1 cellular context compared by ENCODE assay signal in genomic region chr2:64562148-64562784, GRCh38.
TF ChIP-seq lines count a peak whose summit lies in the region.

No MANE protein-coding gene starts in this region.

TF ChIP-seq in IMR-90, 13 proteins besides CTCF, POLR2A, EP300 and RAD21 (continued from another document):
- no peak for TF ChIP-seq MAZ (IDR thresholded peaks at IDR 0.05; ENCODE audit: borderline replicate concordance, low read depth, low read length)
- TF ChIP-seq BHLHE40 (IDR thresholded peaks at IDR 0.05; ENCODE audit: low read depth, low read length) = no peak
- TF ChIP-seq SMC3 (IDR thresholded peaks at IDR 0.05; ENCODE audit: low read depth, low read length) = peak; percentile 62
